20 cellular contexts compared by ENCODE assay signal in the genomic region with DNA sequence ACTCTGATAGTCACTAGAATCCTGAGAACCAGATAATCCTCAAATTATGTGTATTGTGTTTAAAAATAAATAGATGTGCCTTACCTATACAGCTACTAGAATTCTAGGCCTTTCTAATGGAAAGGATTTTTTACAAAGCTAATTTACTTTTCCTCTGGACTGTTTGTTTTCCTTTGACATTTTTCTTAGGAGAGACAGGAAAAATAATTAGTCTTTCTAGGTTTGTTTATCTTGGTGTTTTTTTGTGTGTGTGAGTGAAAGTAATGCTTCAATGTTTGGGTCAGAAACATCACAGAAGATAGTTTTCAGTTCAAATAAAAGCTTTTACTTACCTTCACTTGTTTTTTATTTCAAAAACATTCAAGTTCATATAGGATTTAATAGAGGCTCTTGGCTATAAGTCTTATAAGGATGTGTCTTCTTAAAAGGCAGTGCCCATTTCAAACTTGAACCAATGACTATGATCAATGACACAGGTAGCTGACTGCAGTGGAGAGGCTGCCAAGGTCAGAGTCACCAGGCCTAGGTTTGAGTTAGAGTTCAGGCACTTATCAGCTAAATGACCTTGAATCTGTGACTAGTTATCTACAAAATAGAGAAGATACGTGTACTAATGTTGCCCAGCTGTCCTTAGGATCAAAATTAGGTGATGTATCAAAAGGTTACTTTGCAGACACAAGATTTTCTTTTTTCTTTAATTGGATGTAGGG.
"Had no signal": no experiment of that assay in that cellular context is flagged by ENCODE, and none has a peak within 500 bp of the region (broad histone marks: within the 10 kb centered on the region; RNA-seq: fewer than 3 reads in every experiment).

No MANE protein-coding gene starts in this region.

- H3K27ac ChIP-seq: coronary artery, neural progenitor cell, parathyroid adenoma, prostate gland, right atrium auricular region, sigmoid colon, stomach, thyroid gland had no signal

- H3K4me1 ChIP-seq: neural progenitor cell, parathyroid adenoma, prostate gland, right atrium auricular region, stomach, thyroid gland had no signal

- DNase-seq: dermis blood vessel endothelial cell; effector memory CD4-positive, alpha-beta T cell; mucosa of descending colon; naive B cell; sigmoid colon; stimulated activated CD4-positive, alpha-beta T cell treated with anti-CD3 and anti-CD28 coated beads, Interleukin-2, amount 100 ng/mL, for 24 hours; stimulated activated CD4-positive, alpha-beta T cell treated with anti-CD3 and anti-CD28 coated beads, Interleukin-4, amount 100 ng/mL, for 24 hours; stimulated activated naive CD4-positive, alpha-beta T cell treated with Interleukin-2 at 50 U/mL for 16 hours; stomach; thyroid gland had no signal

- H3K36me3 Mint-ChIP-seq: memory B cell; naive B cell; natural killer cell treated with Interleukin-12 subunit alpha and Interleukin-12 subunit beta and Interleukin-15 and Interleukin-18, amount 100 ng/mL, for 72 hours; neural progenitor cell; stimulated activated effector memory CD8-positive, alpha-beta T cell treated with anti-CD3 and anti-CD28 coated beads, Interleukin-12 subunit alpha, Interleukin-12 subunit beta, amount 100 ng/mL, for 72 hours; type B pancreatic cell had no signal

- H3K9me3 ChIP-seq: mucosa of descending colon, prostate gland, right atrium auricular region, sigmoid colon, stomach, thyroid gland had no signal

- H3K36me3 ChIP-seq: neural progenitor cell, prostate gland, right atrium auricular region, sigmoid colon, stomach, thyroid gland had no signal

- H3K4me3 ChIP-seq: coronary artery, lung, mucosa of descending colon, neural progenitor cell, prostate gland, right atrium auricular region, sigmoid colon, stomach, thyroid gland had no signal

- H3K27me3 Mint-ChIP-seq: natural killer cell treated with Interleukin-12 subunit alpha and Interleukin-12 subunit beta and Interleukin-15 and Interleukin-18, amount 100 ng/mL, for 72 hours; type B pancreatic cell had no signal

- H3K27me3 ChIP-seq: neural progenitor cell, right atrium auricular region, sigmoid colon, stomach, thyroid gland had no signal

- ATAC-seq: mucosa of descending colon; natural killer cell treated with Interleukin-12 subunit alpha and Interleukin-12 subunit beta and Interleukin-15 and Interleukin-18, amount 100 ng/mL, for 72 hours; stimulated activated effector memory CD8-positive, alpha-beta T cell treated with anti-CD3 and anti-CD28 coated beads, Interleukin-12 subunit alpha, Interleukin-12 subunit beta, amount 100 ng/mL, for 72 hours had no signal

- H3K4me2 ChIP-seq: neural progenitor cell had no signal

- H2AFZ ChIP-seq: neural progenitor cell, parathyroid adenoma had no signal

- H3K9me3 Mint-ChIP-seq: memory B cell, neural progenitor cell, type B pancreatic cell had no signal

- H3K79me2 ChIP-seq: parathyroid adenoma had no signal

- H3K27ac Mint-ChIP-seq: memory B cell; naive B cell; natural killer cell treated with Interleukin-12 subunit alpha and Interleukin-12 subunit beta and Interleukin-15 and Interleukin-18, amount 100 ng/mL, for 72 hours; neural progenitor cell; stimulated activated effector memory CD8-positive, alpha-beta T cell treated with anti-CD3 and anti-CD28 coated beads, Interleukin-12 subunit alpha, Interleukin-12 subunit beta, amount 100 ng/mL, for 72 hours; type B pancreatic cell had no signal

- H3K4me3 Mint-ChIP-seq: memory B cell; naive B cell; natural killer cell treated with Interleukin-12 subunit alpha and Interleukin-12 subunit beta and Interleukin-15 and Interleukin-18, amount 100 ng/mL, for 72 hours; neural progenitor cell; stimulated activated effector memory CD8-positive, alpha-beta T cell treated with anti-CD3 and anti-CD28 coated beads, Interleukin-12 subunit alpha, Interleukin-12 subunit beta, amount 100 ng/mL, for 72 hours; type B pancreatic cell had no signal

- H3K4me1 Mint-ChIP-seq: naive B cell; stimulated activated effector memory CD8-positive, alpha-beta T cell treated with anti-CD3 and anti-CD28 coated beads, Interleukin-12 subunit alpha, Interleukin-12 subunit beta, amount 100 ng/mL, for 72 hours had no signal
